Comparison of ENCODE assay signal across 9 cellular contexts in the genomic region with DNA sequence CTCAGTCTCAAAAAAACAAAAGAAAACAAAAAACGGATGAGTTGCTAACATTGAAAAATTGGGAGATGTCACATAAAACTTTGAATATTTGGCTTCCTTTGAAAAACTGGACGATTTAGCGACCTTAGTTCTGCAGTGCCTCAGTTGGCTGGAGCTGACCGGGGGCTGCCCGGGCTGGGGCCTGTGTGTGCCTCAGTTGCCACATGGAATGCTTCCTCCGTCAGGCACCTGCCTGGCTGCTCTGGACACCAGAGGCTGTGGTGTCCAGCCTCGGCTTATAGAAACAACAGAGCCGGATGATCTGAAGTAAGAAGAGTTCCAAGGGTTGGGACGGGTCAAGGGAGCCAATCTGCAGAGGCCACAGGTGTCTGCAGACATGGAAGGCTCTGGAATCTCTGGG. TPM values are rescaled to one million over a fixed set of nuclear protein-coding genes. Genes with fewer than 3 reads are reported as not detected.
"Had no signal": no experiment of that assay in that cellular context is flagged by ENCODE, and none has a peak within 500 bp of the region (broad histone marks: within the 10 kb centered on the region; RNA-seq: fewer than 3 reads in every experiment).

No MANE protein-coding gene starts in this region.

- H3K36me3 Mint-ChIP-seq: IgD-negative memory B cell had no signal

- DNase-seq: IMR-90, KBM-7, KG1 had no signal

- H3K4me3 ChIP-seq: K562 had no signal

- H3K27ac Mint-ChIP-seq: IgD-negative memory B cell had no signal

- H3K27ac ChIP-seq: HL-60 had no signal

- ATAC-seq: HepG2, K562 had no signal

- H3K4me3 Mint-ChIP-seq: IgD-negative memory B cell had no signal

RNA-seq across cellular contexts. Expression of gene CACNG2, which starts 50.2 kb away (rescaled TPM):
- total RNA-seq: HepG2, HT-29, HT1080, IMR-90, K562 had no signal
